ENCODE assay signal across 9 cellular contexts in genomic region chr1:172357753-172358152, GRCh38.
DNase-seq lines count a peak whose midpoint lies in the region; ATAC-seq and TF ChIP-seq lines count a peak whose summit lies in the region.
"Had no signal": no experiment of that assay in that cellular context is flagged by ENCODE, and none has a peak within 500 bp of the region (broad histone marks: within the 10 kb centered on the region; RNA-seq: fewer than 3 reads in every experiment).

No MANE protein-coding gene starts in this region.

- peak; percentile 48 for DNase-seq in G401 (ENCODE audit: low spot score)
- peak; percentile 10 for DNase-seq in RPMI7951 (ENCODE audit: low read depth)
- no peak for DNase-seq in effector memory CD4-positive, alpha-beta T cell
- DNase-seq in sigmoid colon, result no peak
- no peak for DNase-seq in NCI-H82 treated with DMSO at 0.1 percent for 48 hours (lab: John Stamatoyannopoulos, UW; ENCODE audit: unreplicated experiment)
- no peak for DNase-seq in occipital lobe (lab: John Stamatoyannopoulos, UW)

- H3K4me1 ChIP-seq in effector memory CD4-positive, alpha-beta T cell (ENCODE audit: control insufficient read depth, insufficient read depth, low read length, poor library complexity, severe bottlenecking), result peaks cover 30% of the 10 kb centered on the region
- peaks cover 0 to 70% (median 53%) of the 10 kb centered on the region in 4 donors for H3K4me1 ChIP-seq in sigmoid colon

- intact Hi-C loops in sigmoid colon (cut with DNase I), result loop anchor here (2.0 kb wide), 1 partner anchor 41 kb away; no protein-coding TSS in a partner anchor

- in situ Hi-C loops in G401 (cut with HindIII; ENCODE audit: low sequenced_read_pairs), result no loop called here

- 78 to 82% methylated on average over 1 of the region's 1 CpG for WGBS in sigmoid colon, 2 donors

- ATAC-seq in GM18511 (IDR thresholded peaks at IDR 0.05; ENCODE audit: unreplicated experiment) (no peak), HG03457 (IDR thresholded peaks at IDR 0.05; ENCODE audit: unreplicated experiment) (no peak)

- H3K27me3 ChIP-seq in effector memory CD4-positive, alpha-beta T cell (replicated peaks; ENCODE audit: control insufficient read depth, insufficient read depth, low read length, poor library complexity, severe bottlenecking), result no peaks in the 10 kb centered on the region
- no peaks in the 10 kb centered on the region for H3K27me3 ChIP-seq in sigmoid colon

- no peaks in the 10 kb centered on the region for H3K9me3 ChIP-seq in effector memory CD4-positive, alpha-beta T cell (ENCODE audit: control insufficient read depth, low read length)
- H3K9me3 ChIP-seq in sigmoid colon, result no peaks in the 10 kb centered on the region

- peak overlapping the region; percentile 35 for H3K4me3 ChIP-seq in effector memory CD4-positive, alpha-beta T cell (ENCODE audit: insufficient read depth, low read depth, low read length, poor library complexity, severe bottlenecking)
- peak overlapping the region in 2 of 4 donors; percentile 18 to 19 for H3K4me3 ChIP-seq in sigmoid colon

- TF ChIP-seq POLR2A in sigmoid colon (IDR thresholded peaks at IDR 0.05), result no peak

- H3K27ac ChIP-seq in effector memory CD4-positive, alpha-beta T cell (ENCODE audit: insufficient read depth, low read length, poor library complexity, severe bottlenecking), result peak overlapping the region; percentile 72
- peak overlapping the region; percentile 77 to 84 (median 80) for H3K27ac ChIP-seq in sigmoid colon
- H3K27ac ChIP-seq: HL-60 had no signal

- no peak for TF ChIP-seq CTCF in sigmoid colon (IDR thresholded peaks at IDR 0.05)

- no peak for TF ChIP-seq EP300 in sigmoid colon (IDR thresholded peaks at IDR 0.05)

- H3K36me3 ChIP-seq in effector memory CD4-positive, alpha-beta T cell (ENCODE audit: control insufficient read depth, insufficient read depth, low read length), result no peaks in the 10 kb centered on the region
- no peaks in the 10 kb centered on the region for H3K36me3 ChIP-seq in sigmoid colon

Comparison
In these comparisons a context has a peak if more than half of its experiments do, and no peak if none do; other contexts are left out.
1. DNase-seq: peak in G401 (single experiment) and RPMI7951 (single experiment); none in effector memory CD4-positive, alpha-beta T cell (0 of 3), sigmoid colon (single experiment), NCI-H82 treated with DMSO at 0.1 percent for 48 hours (single experiment) and occipital lobe (single experiment).